1 cellular context compared by ENCODE assay signal in the genomic region with DNA sequence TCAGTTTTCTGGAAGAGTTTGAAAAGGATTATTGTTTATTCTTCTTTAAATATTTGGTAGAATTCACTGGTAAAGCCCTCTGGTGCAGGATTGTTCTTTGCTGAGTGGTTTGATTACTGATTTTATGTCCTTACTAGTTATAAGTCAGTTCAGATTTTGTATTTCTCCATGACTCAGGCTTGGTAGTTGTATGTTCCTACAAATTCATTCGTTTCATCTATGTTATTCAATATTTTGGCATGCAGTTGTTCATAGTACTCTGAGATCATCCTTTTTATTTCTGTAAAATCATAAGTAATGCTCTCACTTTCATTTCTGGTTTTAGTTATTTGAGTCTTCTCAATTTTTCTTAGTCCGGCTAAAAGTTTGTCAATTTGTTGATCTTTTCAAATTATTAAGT.
TF ChIP-seq lines count a peak whose summit lies in the region.

No MANE protein-coding gene starts in this region.

TF ChIP-seq in IMR-90, 13 proteins besides CTCF, POLR2A, EP300 and RAD21 (continued from another document):
- TF ChIP-seq SMC3 (IDR thresholded peaks at IDR 0.05; ENCODE audit: low read depth, low read length) (no peak), MAZ (IDR thresholded peaks at IDR 0.05; ENCODE audit: borderline replicate concordance, low read depth, low read length) (no peak), CEBPB (IDR thresholded peaks at IDR 0.05; ENCODE audit: low read depth, low read length) (no peak), MAFK (IDR thresholded peaks at IDR 0.05; ENCODE audit: low read depth, low read length) (no peak), RCOR1 (IDR thresholded peaks at IDR 0.05; ENCODE audit: insufficient replicate concordance, low read length) (no peak), NFE2L2 (IDR thresholded peaks at IDR 0.05; ENCODE audit: low read depth, low read length) (no peak), CHD1 (IDR thresholded peaks at IDR 0.05; ENCODE audit: low read depth, low read length) (no peak)
- TF ChIP-seq, protein P1, sequence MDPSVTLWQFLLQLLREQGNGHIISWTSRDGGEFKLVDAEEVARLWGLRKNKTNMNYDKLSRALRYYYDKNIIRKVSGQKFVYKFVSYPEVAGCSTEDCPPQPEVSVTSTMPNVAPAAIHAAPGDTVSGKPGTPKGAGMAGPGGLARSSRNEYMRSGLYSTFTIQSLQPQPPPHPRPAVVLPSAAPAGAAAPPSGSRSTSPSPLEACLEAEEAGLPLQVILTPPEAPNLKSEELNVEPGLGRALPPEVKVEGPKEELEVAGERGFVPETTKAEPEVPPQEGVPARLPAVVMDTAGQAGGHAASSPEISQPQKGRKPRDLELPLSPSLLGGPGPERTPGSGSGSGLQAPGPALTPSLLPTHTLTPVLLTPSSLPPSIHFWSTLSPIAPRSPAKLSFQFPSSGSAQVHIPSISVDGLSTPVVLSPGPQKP (IDR thresholded peaks at IDR 0.05; ENCODE audit: borderline replicate concordance, low read depth, low read length) = no peak
- TF ChIP-seq, protein P2, sequence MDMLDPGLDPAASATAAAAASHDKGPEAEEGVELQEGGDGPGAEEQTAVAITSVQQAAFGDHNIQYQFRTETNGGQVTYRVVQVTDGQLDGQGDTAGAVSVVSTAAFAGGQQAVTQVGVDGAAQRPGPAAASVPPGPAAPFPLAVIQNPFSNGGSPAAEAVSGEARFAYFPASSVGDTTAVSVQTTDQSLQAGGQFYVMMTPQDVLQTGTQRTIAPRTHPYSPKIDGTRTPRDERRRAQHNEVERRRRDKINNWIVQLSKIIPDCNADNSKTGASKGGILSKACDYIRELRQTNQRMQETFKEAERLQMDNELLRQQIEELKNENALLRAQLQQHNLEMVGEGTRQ (IDR thresholded peaks at IDR 0.05; ENCODE audit: low read depth, low read length) = no peak
